Comparison of ENCODE assay signal across 30 cellular contexts in the genomic region with DNA sequence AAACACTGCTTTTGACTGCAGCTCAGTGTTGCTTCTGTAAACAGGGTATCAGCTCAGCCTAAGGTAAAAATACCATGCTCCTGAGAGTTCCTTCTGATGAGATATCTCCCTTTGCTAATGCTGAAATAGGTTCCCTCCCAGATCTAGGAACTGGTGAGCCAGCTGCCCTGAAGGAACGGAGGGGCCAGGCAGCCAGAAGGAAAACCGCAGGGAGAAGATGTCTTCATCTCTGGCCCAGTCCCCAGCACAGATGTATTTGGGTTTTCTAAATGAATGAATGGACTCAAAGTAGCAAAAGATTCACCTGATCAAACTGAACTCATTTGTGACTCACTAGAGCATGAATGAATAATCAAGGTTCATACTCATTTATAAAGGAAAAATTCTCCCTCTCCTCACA.
DNase-seq lines count a peak whose midpoint lies in the region; ATAC-seq and TF ChIP-seq lines count a peak whose summit lies in the region.
"Had no signal": no experiment of that assay in that cellular context is flagged by ENCODE, and none has a peak within 500 bp of the region (broad histone marks: within the 10 kb centered on the region; RNA-seq: fewer than 3 reads in every experiment).

No MANE protein-coding gene starts in this region.

- H3K4me3 ChIP-seq in GM23248 (no peak overlapping the region), fibroblast of lung (replicated peaks in 1 of 4; ENCODE audit: control extremely low read depth in 1 of 4, insufficient read depth in 1 of 4, low read depth in 3 of 4, low read length in 4 of 4) (no peak overlapping the region)
- H3K4me3 ChIP-seq: adrenal gland, left ventricle myocardium inferior, MG63, prostate gland, upper lobe of right lung had no signal

- H3K27me3 ChIP-seq in GM23248 (replicated peaks; ENCODE audit: insufficient read depth) = no peaks in the 10 kb centered on the region
- H3K27me3 ChIP-seq in fibroblast of lung (ENCODE audit: control insufficient read depth, insufficient read depth, low read length) = no peaks in the 10 kb centered on the region
- H3K27me3 ChIP-seq: adrenal gland, MG63, neutrophil, upper lobe of right lung had no signal

- H3F3A ChIP-seq in GM23248 (ENCODE audit: insufficient read depth) = peaks cover 46% of the 10 kb centered on the region

- H3K27ac ChIP-seq in GM23248 = peak overlapping the region; percentile 83
- no peak overlapping the region for H3K27ac ChIP-seq in RWPE1
- H3K27ac ChIP-seq in fibroblast of lung (ENCODE audit: insufficient read depth, low read length) = peak overlapping the region; percentile 62
- H3K27ac ChIP-seq: adrenal gland, C4-2B, left ventricle myocardium inferior, neutrophil, prostate gland, upper lobe of right lung, WERI-Rb-1 had no signal

- WGBS in GM23248 (ENCODE audit: low coverage in 1 of 2, low lambda C conversion rate in 2 of 2, missing lambda C conversion rate in 2 of 2), 2 experiments = 31 to 55% methylated on average over 2 of the region's 2 CpGs

- DNase-seq in GM23248 (peak; percentile 75), RWPE1 (ENCODE audit: low spot score) (peak; percentile 22), fibroblast of lung (ENCODE audit: low read depth in 2 of 2) (peak in 1 of 2 donors; percentile 86), renal cortical epithelial cell (ENCODE audit: low read depth) (peak; percentile 66), SW 1271 (lab: John Stamatoyannopoulos, UW) (no peak)
- DNase-seq: activated CD4-positive, alpha-beta T cell treated with anti-CD3 and anti-CD28 coated beads for 48 hours; activated naive CD4-positive, alpha-beta T cell treated with Interleukin-2 at 50 U/mL for 16 hours; activated T-cell treated with anti-CD3 and anti-CD28 coated beads, Interleukin-2, amount 50 U/mL, for 72 hours; adrenal gland; Caco-2; DMS79 treated with DMSO at 0.1 percent for 48 hours; effector CD4-positive, alpha-beta T cell; GOT3; hypothalamus; immature natural killer cell; left ventricle myocardium inferior; MG63; naive B cell; NCI-H1436; NCI-H446 treated with DMSO at 0.1 percent for 48 hours; NCI-H82; stimulated activated CD4-positive, alpha-beta T cell treated with anti-CD3 and anti-CD28 coated beads, Interleukin-15, amount 100 ng/mL, for 24 hours; stimulated activated naive B cell treated with anti-CD40 and anti-IgM and Interleukin-4, amounts not matched to agents 10 μg/mL and 1 μg/mL and 100 μg/mL, for 72 hours; upper lobe of right lung; WERI-Rb-1 had no signal

- H2AFZ ChIP-seq in GM23248 (no peak overlapping the region), fibroblast of lung (ENCODE audit: low read length) (no peak overlapping the region)

- no peaks in the 10 kb centered on the region for H3K79me2 ChIP-seq in GM23248 (ENCODE audit: insufficient read depth)
- no peaks in the 10 kb centered on the region for H3K79me2 ChIP-seq in fibroblast of lung (ENCODE audit: control insufficient read depth, insufficient read depth, low read length)

- H4K20me1 ChIP-seq in GM23248 (ENCODE audit: insufficient read depth) (no peaks in the 10 kb centered on the region), fibroblast of lung (ENCODE audit: control insufficient read depth, extremely low read depth, insufficient read depth, low read length) (no peaks in the 10 kb centered on the region)

- H3K4me2 ChIP-seq in GM23248 (ENCODE audit: unreplicated experiment) = peak overlapping the region; percentile 23
- H3K4me2 ChIP-seq in fibroblast of lung (ENCODE audit: extremely low read depth, insufficient read depth, low read length) = no peak overlapping the region

- TF ChIP-seq CTCF in RWPE1 (conservative IDR thresholded peaks at IDR 0.05; ENCODE audit: low read depth) = no peak
- TF ChIP-seq CTCF in fibroblast of lung (conservative IDR thresholded peaks at IDR 0.05 in 1 of 2, IDR thresholded peaks at IDR 0.05 in 1 of 2; ENCODE audit: low read depth in 1 of 2, low read length in 2 of 2) = no peak

- in situ Hi-C loops in GM23248 (cut with MboI) = no loop called here

- POLR2A ChIA-PET in RWPE1 (lab: Yijun Ruan, JAX; ENCODE audit: low non-redundant PET) = interaction anchor here (0.8 kb wide), 1 partner anchor 1089 kb away, joined by 3 read pairs; no protein-coding TSS in a partner anchor

- TF ChIP-seq POLR2A in GM18505 (IDR thresholded peaks at IDR 0.05; ENCODE audit: borderline replicate concordance, extremely low read depth, insufficient read depth, insufficient read length) = no peak

- H3K9me3 ChIP-seq in GM23248 (ENCODE audit: low read depth) (no peaks in the 10 kb centered on the region), fibroblast of lung (ENCODE audit: control insufficient read depth, insufficient read depth, low read depth, low read length) (no peaks in the 10 kb centered on the region)
- H3K9me3 ChIP-seq: adrenal gland, Caco-2, MG63, neutrophil, prostate gland, upper lobe of right lung had no signal

- H3K9me2 ChIP-seq in GM23248 (ENCODE audit: insufficient read depth) = no peaks in the 10 kb centered on the region

- H3K4me1 ChIP-seq in GM23248 (ENCODE audit: insufficient read depth) (peaks cover 40% of the 10 kb centered on the region), fibroblast of lung (ENCODE audit: control insufficient read depth, extremely low read depth, insufficient read depth, low read length) (peaks cover 4% of the 10 kb centered on the region)
- H3K4me1 ChIP-seq: adrenal gland, left ventricle myocardium inferior, prostate gland, upper lobe of right lung had no signal

- H3K9ac ChIP-seq in GM23248 (peak overlapping the region; percentile 51), fibroblast of lung (ENCODE audit: insufficient read depth, low read length) (no peak overlapping the region)

- CTCF ChIA-PET in RWPE1 (lab: Yijun Ruan, JAX) = no interaction called here

- H3K36me3 ChIP-seq in GM23248 (ENCODE audit: low read depth) (no peaks in the 10 kb centered on the region), fibroblast of lung (ENCODE audit: control insufficient read depth, insufficient read depth, low read length) (no peaks in the 10 kb centered on the region)
- H3K36me3 ChIP-seq: adrenal gland, left ventricle myocardium inferior, MG63, neutrophil, prostate gland, upper lobe of right lung, WERI-Rb-1 had no signal

- ATAC-seq in GM18909 (IDR thresholded peaks at IDR 0.05; ENCODE audit: poor library complexity, unreplicated experiment) (no peak), GM18505 (IDR thresholded peaks at IDR 0.05; ENCODE audit: unreplicated experiment) (no peak)
- ATAC-seq: stimulated activated naive B cell treated with anti-CD40 and anti-IgM and Interleukin-4, amounts not matched to agents 10 μg/mL and 1 μg/mL and 100 μg/mL, for 72 hours; upper lobe of right lung had no signal

Comparison
In these comparisons a context has a peak if more than half of its experiments do, and no peak if none do; other contexts are left out.
1. DNase-seq: peak in GM23248 (single experiment), RWPE1 (single experiment) and renal cortical epithelial cell (single experiment); none in SW 1271 (0 of 2).